In genomic region chr2:127409716-127410115, GRCh38 we compare ENCODE assay signal across 8 cellular contexts. TPM values are rescaled to one million over a fixed set of nuclear protein-coding genes. Genes with fewer than 3 reads are reported as not detected.
DNase-seq lines count a peak whose midpoint lies in the region; ATAC-seq and TF ChIP-seq lines count a peak whose summit lies in the region.
"Not testable (repeated sequence)": the region's sequence is repeated elsewhere in the genome, so short reads cannot be mapped to it uniquely, and the experiment has no call there.

No MANE protein-coding gene starts in this region.

- H3K9me3 ChIP-seq in Caco-2 = peaks cover 11% of the 10 kb centered on the region
- H3K9me3 ChIP-seq in RWPE2 (ENCODE audit: severe bottlenecking); esophagus muscularis mucosa; skeletal muscle tissue (ENCODE audit: control insufficient read depth in 3 of 3, low read length in 3 of 3); thyroid gland: not testable (repeated sequence)

- H3K27me3 Mint-ChIP-seq in Caco-2 (ENCODE audit: insufficient read depth, unreplicated experiment); activated CD8-positive, alpha-beta T cell treated with anti-CD3 and anti-CD28 coated beads for 36 hours; activated naive CD4-positive, alpha-beta T cell treated with anti-CD3 and anti-CD28 coated beads, Interleukin-2, amount 50 U/mL, for 24 hours; mesothelial cell of epicardium (ENCODE audit: low read depth): not testable (repeated sequence)

- H3K27me3 ChIP-seq in Caco-2 (replicated peaks; ENCODE audit: control insufficient read depth, insufficient read depth, low read length); RWPE2 (ENCODE audit: insufficient read depth, poor library complexity, severe bottlenecking); esophagus muscularis mucosa; skeletal muscle tissue (ENCODE audit: control insufficient read depth in 3 of 3, insufficient read depth in 3 of 3, low read length in 3 of 3); thyroid gland: not testable (repeated sequence)

- WGBS in esophagus muscularis mucosa = 94% methylated on average over 8 of the region's 8 CpGs
- 89 to 90% methylated on average over 8 of the region's 8 CpGs for WGBS in thyroid gland, 2 donors

- H3K9me3 Mint-ChIP-seq in Caco-2 (ENCODE audit: unreplicated experiment) = peaks cover 11% of the 10 kb centered on the region
- H3K9me3 Mint-ChIP-seq in activated CD8-positive, alpha-beta T cell treated with anti-CD3 and anti-CD28 coated beads for 36 hours = not testable (repeated sequence)
- H3K9me3 Mint-ChIP-seq in activated naive CD4-positive, alpha-beta T cell treated with anti-CD3 and anti-CD28 coated beads, Interleukin-2, amount 50 U/mL, for 24 hours = peaks cover 12% of the 10 kb centered on the region
- peaks cover 17% of the 10 kb centered on the region for H3K9me3 Mint-ChIP-seq in mesothelial cell of epicardium

- not testable (repeated sequence) for H3K36me3 ChIP-seq in Caco-2 (ENCODE audit: control insufficient read depth, insufficient read depth, low read length); RWPE2 (ENCODE audit: low read depth); esophagus muscularis mucosa; skeletal muscle tissue (ENCODE audit: control insufficient read depth in 3 of 3, insufficient read depth in 3 of 3, low read length in 3 of 3); thyroid gland

- TF ChIP-seq EP300 in esophagus muscularis mucosa (IDR thresholded peaks at IDR 0.05) = not testable (repeated sequence)

- POLR2A ChIA-PET in Caco-2 (lab: Charles Lee); activated CD8-positive, alpha-beta T cell treated with anti-CD3 and anti-CD28 coated beads for 36 hours (lab: Charles Lee): not testable (repeated sequence)

- not testable (repeated sequence) for H3K4me3 Mint-ChIP-seq in Caco-2 (ENCODE audit: unreplicated experiment); activated CD8-positive, alpha-beta T cell treated with anti-CD3 and anti-CD28 coated beads for 36 hours; mesothelial cell of epicardium
- H3K4me3 Mint-ChIP-seq in activated naive CD4-positive, alpha-beta T cell treated with anti-CD3 and anti-CD28 coated beads, Interleukin-2, amount 50 U/mL, for 24 hours = peak overlapping the region; percentile 49

- not testable (repeated sequence) for DNase-seq in Caco-2; RWPE2 (ENCODE audit: low spot score); activated CD8-positive, alpha-beta T cell treated with anti-CD3 and anti-CD28 coated beads for 36 hours; esophagus muscularis mucosa (ENCODE audit: extremely low spot score); mesothelial cell of epicardium (ENCODE audit: low spot score in 2 of 2, unreplicated experiment in 2 of 2); thyroid gland

- ATAC-seq in RWPE2 (ENCODE audit: low read depth); activated CD8-positive, alpha-beta T cell treated with anti-CD3 and anti-CD28 coated beads for 36 hours: not testable (repeated sequence)

- not testable (repeated sequence) for H3K9ac ChIP-seq in skeletal muscle tissue (ENCODE audit: low read depth in 1 of 3, low read length in 3 of 3)

- H3K4me1 Mint-ChIP-seq in Caco-2 (ENCODE audit: low read depth, unreplicated experiment) (peaks cover 39% of the 10 kb centered on the region), mesothelial cell of epicardium (peaks cover 40% of the 10 kb centered on the region)
- peaks cover 25% of the 10 kb centered on the region for H3K4me1 Mint-ChIP-seq in activated CD8-positive, alpha-beta T cell treated with anti-CD3 and anti-CD28 coated beads for 36 hours (ENCODE audit: low read depth)
- peaks cover 39% of the 10 kb centered on the region for H3K4me1 Mint-ChIP-seq in activated naive CD4-positive, alpha-beta T cell treated with anti-CD3 and anti-CD28 coated beads, Interleukin-2, amount 50 U/mL, for 24 hours

- intact Hi-C loops in Caco-2 (cut with micrococcal nuclease; ENCODE audit: unreplicated experiment); activated CD8-positive, alpha-beta T cell treated with anti-CD3 and anti-CD28 coated beads for 36 hours (cut with micrococcal nuclease); esophagus muscularis mucosa (cut with DNase I): not testable (repeated sequence)
- intact Hi-C loops in thyroid gland (cut with DNase I) = loop anchor here (5.0 kb wide), 1 partner anchor 113 kb away; no protein-coding TSS in a partner anchor

- not testable (repeated sequence) for BruUV-seq in Caco-2 (replicated peaks; lab: Mats Ljungman, UMichigan)

- peak overlapping the region; percentile 89 for H3K27ac Mint-ChIP-seq in Caco-2 (ENCODE audit: unreplicated experiment)
- H3K27ac Mint-ChIP-seq in activated CD8-positive, alpha-beta T cell treated with anti-CD3 and anti-CD28 coated beads for 36 hours = peak overlapping the region; percentile 18
- not testable (repeated sequence) for H3K27ac Mint-ChIP-seq in activated naive CD4-positive, alpha-beta T cell treated with anti-CD3 and anti-CD28 coated beads, Interleukin-2, amount 50 U/mL, for 24 hours
- peak overlapping the region; percentile 91 for H3K27ac Mint-ChIP-seq in mesothelial cell of epicardium

- TF ChIP-seq CTCF in Caco-2 (IDR thresholded peaks at IDR 0.05; ENCODE audit: insufficient read depth in 1 of 2, low read depth in 1 of 2, low read length in 1 of 2, severe bottlenecking in 1 of 2, unreplicated experiment in 1 of 2); RWPE2 (IDR thresholded peaks at IDR 0.05; ENCODE audit: poor library complexity, severe bottlenecking); activated CD8-positive, alpha-beta T cell treated with anti-CD3 and anti-CD28 coated beads for 36 hours (IDR thresholded peaks at IDR 0.05); esophagus muscularis mucosa (IDR thresholded peaks at IDR 0.05); mesothelial cell of epicardium (IDR thresholded peaks at IDR 0.05; ENCODE audit: unreplicated experiment); thyroid gland (IDR thresholded peaks at IDR 0.05): not testable (repeated sequence)

- H3K27ac ChIP-seq in RWPE2 (ENCODE audit: poor library complexity, severe bottlenecking) (peak overlapping the region; percentile 86), esophagus muscularis mucosa (replicated peaks in 1 of 4) (peak overlapping the region; percentile 78 to 94 (median 80)), skeletal muscle tissue (ENCODE audit: low read depth, low read length) (peak overlapping the region; percentile 92), thyroid gland (peak overlapping the region in 2 of 3 donors; percentile 24 to 69)

- H3K36me3 Mint-ChIP-seq in Caco-2 (ENCODE audit: insufficient read depth, unreplicated experiment); activated CD8-positive, alpha-beta T cell treated with anti-CD3 and anti-CD28 coated beads for 36 hours (ENCODE audit: low read depth); activated naive CD4-positive, alpha-beta T cell treated with anti-CD3 and anti-CD28 coated beads, Interleukin-2, amount 50 U/mL, for 24 hours; mesothelial cell of epicardium: not testable (repeated sequence)

- H3K4me3 ChIP-seq in Caco-2 (ENCODE audit: low read depth, low read length); RWPE2 (ENCODE audit: severe bottlenecking); esophagus muscularis mucosa; skeletal muscle tissue (ENCODE audit: low read length in 3 of 3); thyroid gland (replicated peaks in 1 of 3): not testable (repeated sequence)

- CTCF ChIA-PET in Caco-2 (lab: Charles Lee) = not testable (repeated sequence)
- CTCF ChIA-PET in activated CD8-positive, alpha-beta T cell treated with anti-CD3 and anti-CD28 coated beads for 36 hours (lab: Charles Lee) = interaction anchor here (1.3 to 2.4 kb wide), 2 partner anchors 54 to 342 kb away, joined by 3 to 5 read pairs; no protein-coding TSS in a partner anchor

- H3K4me1 ChIP-seq in Caco-2 (peaks cover 35% of the 10 kb centered on the region), RWPE2 (ENCODE audit: insufficient read depth, poor library complexity, severe bottlenecking) (peaks cover 45% of the 10 kb centered on the region), esophagus muscularis mucosa (peaks cover 35 to 47% (median 46%) of the 10 kb centered on the region in 4 donors), skeletal muscle tissue (ENCODE audit: control insufficient read depth in 3 of 3, insufficient read depth in 3 of 3, low read length in 3 of 3) (peaks cover 20 to 34% (median 29%) of the 10 kb centered on the region in 3 donors), thyroid gland (peaks cover 22 to 48% of the 10 kb centered on the region in 2 donors)

- not testable (repeated sequence) for TF ChIP-seq POLR2A in esophagus muscularis mucosa (IDR thresholded peaks at IDR 0.05; ENCODE audit: low read depth); thyroid gland (IDR thresholded peaks at IDR 0.05)

RNA-seq across cellular contexts. Expression of gene PROC, which starts 8.5 kb away (rescaled TPM):
- total RNA-seq in Caco-2 (2022) (4.1 and 6.4 TPM in 2 replicates), esophagus muscularis mucosa (not detected), mesothelial cell of epicardium (0.24 to 0.25 TPM (median 0.25 TPM) in 3 replicates), skeletal muscle tissue (not detected), thyroid gland (not detected)
- total RNA-seq in activated CD8-positive, alpha-beta T cell treated with anti-CD3 and anti-CD28 coated beads for 36 hours = not detected

RNA-seq across cellular contexts. Expression of gene MAP3K2, which starts 21.9 kb away (rescaled TPM):
- total RNA-seq in Caco-2 (2022) (35.0 and 38.7 TPM in 2 replicates), esophagus muscularis mucosa (10 to 100 TPM; 51.4 to 68.6 (median 66.2) TPM), mesothelial cell of epicardium (47.6 to 48.1 TPM (median 47.9 TPM) in 3 replicates), skeletal muscle tissue (21.9 TPM), thyroid gland (100 to 1,000 TPM in 1 of 4 donors, 10 to 100 TPM in 3; 84.8 to 118 (median 92.8) TPM)
- 10 to 100 TPM; 54.7 to 55.5 TPM for total RNA-seq in activated CD8-positive, alpha-beta T cell treated with anti-CD3 and anti-CD28 coated beads for 36 hours
